ENCODE assay signal across 16 cellular contexts in the genomic region with DNA sequence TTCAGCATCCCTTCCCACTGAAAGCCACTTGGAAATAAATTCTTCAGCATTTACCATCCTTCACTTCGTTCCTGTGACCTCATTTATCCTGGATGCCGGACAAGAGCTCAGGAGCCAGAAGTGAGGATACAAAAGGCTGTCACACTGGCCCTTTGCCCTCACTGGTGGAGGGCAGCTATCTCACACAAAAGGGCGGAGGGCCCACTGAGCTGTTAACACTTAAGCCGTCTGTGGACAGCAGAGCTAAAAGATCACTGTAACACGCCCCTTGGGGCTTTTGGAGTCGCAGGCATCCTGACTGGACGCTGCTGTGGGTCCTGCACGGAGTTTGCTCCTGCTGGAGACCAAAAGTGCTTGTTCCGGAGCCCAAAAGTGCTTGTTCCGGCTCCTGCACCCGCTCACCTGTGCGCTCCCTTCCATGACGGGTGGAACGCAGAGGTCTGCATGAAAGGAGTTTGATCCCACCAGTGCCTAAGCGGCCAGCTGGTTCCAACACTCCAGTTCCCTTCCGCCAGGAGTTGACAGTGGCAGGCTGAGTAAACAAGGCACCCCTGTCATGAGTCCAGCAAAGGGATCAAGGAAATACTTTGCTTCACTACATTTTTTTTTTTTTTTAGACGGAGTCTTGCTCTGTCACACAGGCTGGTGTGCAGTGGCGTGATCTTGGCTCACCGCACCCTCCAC.
DNase-seq lines count a peak whose midpoint lies in the region; ATAC-seq and TF ChIP-seq lines count a peak whose summit lies in the region.
"Had no signal": no experiment of that assay in that cellular context is flagged by ENCODE, and none has a peak within 500 bp of the region (broad histone marks: within the 10 kb centered on the region; RNA-seq: fewer than 3 reads in every experiment).

No MANE protein-coding gene starts in this region.

- H3K27ac ChIP-seq in left ventricle myocardium inferior (replicated peaks) (no peak overlapping the region), SJCRH30 (0 out of 2 replicates have a peak overlapping the region, but pooled peaks have one; percentile 20), right lobe of liver (no peak overlapping the region)
- H3K27ac ChIP-seq: BLaER1 had no signal

- H3K4me3 ChIP-seq in left ventricle myocardium inferior = no peak overlapping the region
- H3K4me3 ChIP-seq in SJCRH30 = peak overlapping the region; percentile 40
- no peak overlapping the region for H3K4me3 ChIP-seq in right lobe of liver
- H3K4me3 ChIP-seq: BLaER1 had no signal

- H3K4me1 ChIP-seq in left ventricle myocardium inferior (no peaks in the 10 kb centered on the region), SJCRH30 (no peaks in the 10 kb centered on the region), right lobe of liver (no peaks in the 10 kb centered on the region)
- H3K4me1 ChIP-seq: BLaER1 had no signal

- TF ChIP-seq CTCF in left ventricle myocardium inferior (IDR thresholded peaks at IDR 0.05; ENCODE audit: borderline replicate concordance) (no peak), right lobe of liver (IDR thresholded peaks at IDR 0.05) (no peak)

- peaks cover 4% of the 10 kb centered on the region for H3K9me3 ChIP-seq in left ventricle myocardium inferior (replicated peaks)
- no peaks in the 10 kb centered on the region for H3K9me3 ChIP-seq in SJCRH30 (replicated peaks)
- H3K9me3 ChIP-seq in right lobe of liver = peaks cover 0 to 4% (median 0%) of the 10 kb centered on the region in 4 donors

- H3K36me3 ChIP-seq in left ventricle myocardium inferior (no peaks in the 10 kb centered on the region), SJCRH30 (no peaks in the 10 kb centered on the region), right lobe of liver (no peaks in the 10 kb centered on the region)
- H3K36me3 ChIP-seq: BLaER1 had no signal

- intact Hi-C loops in left ventricle myocardium superior (cut with micrococcal nuclease) = no loop called here
- intact Hi-C loops in left ventricle myocardium inferior (cut with micrococcal nuclease) = no loop called here
- intact Hi-C loops in right lobe of liver (cut with DNase I) = no loop called here

- WGBS in right lobe of liver (ENCODE audit: insufficient coverage, low coverage, low lambda C conversion rate, missing lambda C conversion rate) = 41% methylated on average over 8 of the region's 19 CpGs

- H3K27me3 ChIP-seq in left ventricle myocardium inferior (ENCODE audit: low read depth) = no peaks in the 10 kb centered on the region
- H3K27me3 ChIP-seq in SJCRH30 = no peaks in the 10 kb centered on the region
- no peaks in the 10 kb centered on the region for H3K27me3 ChIP-seq in right lobe of liver
- H3K27me3 ChIP-seq: BLaER1 had no signal

- ATAC-seq in left ventricle myocardium superior = no peak
- ATAC-seq in right lobe of liver = peak in 3 of 4 donors; percentile 52 to 77 (median 62)
- ATAC-seq in HG03095 (IDR thresholded peaks at IDR 0.05; ENCODE audit: unreplicated experiment) = no peak
- ATAC-seq in HG03457 (IDR thresholded peaks at IDR 0.05; ENCODE audit: unreplicated experiment) = no peak
- ATAC-seq: T-cell had no signal

- TF ChIP-seq POLR2A in right lobe of liver (IDR thresholded peaks at IDR 0.05) = no peak

- DNase-seq in left ventricle myocardium superior (peak; percentile 22), left ventricle myocardium inferior (no peak), SJCRH30 (peak; percentile 48 to 65), right lobe of liver (peak in 2 of 3 donors; percentile 18 to 49), NCI-H2029 (lab: John Stamatoyannopoulos, UW) (no peak), hepatic stellate cell (ENCODE audit: low spot score) (no peak)
- DNase-seq: activated CD4-positive, alpha-beta T cell treated with anti-CD3 and anti-CD28 coated beads, Interleukin-2, amount 10 ng/mL, durations not matched to agents 24 days and 14 days; Calu3; KBM-7; NCI-H187 treated with DMSO at 0.1 percent for 48 hours; NCI-H345; retina; T-cell had no signal

Comparison
In these comparisons a context has a peak if more than half of its experiments do, and no peak if none do; other contexts are left out.
1. DNase-seq: peak in left ventricle myocardium superior (single experiment), SJCRH30 (2 of 2) and right lobe of liver (2 of 3); none in left ventricle myocardium inferior (single experiment), NCI-H2029 (single experiment) and hepatic stellate cell (single experiment).
2. ATAC-seq: peak in right lobe of liver (3 of 4); none in left ventricle myocardium superior (single experiment), HG03095 (single experiment) and HG03457 (single experiment).